25 cellular contexts compared by ENCODE assay signal in genomic region chr16:66212426-66212825, GRCh38.
"Had no signal": no experiment of that assay in that cellular context is flagged by ENCODE, and none has a peak within 500 bp of the region (broad histone marks: within the 10 kb centered on the region; RNA-seq: fewer than 3 reads in every experiment).

No MANE protein-coding gene starts in this region.

- H3K9me3 Mint-ChIP-seq: activated T-cell treated with anti-CD3 and anti-CD28 coated beads, Interleukin-2, amount 50 U/mL, for 72 hours; central memory CD8-positive, alpha-beta T cell; dendritic cell treated with granulocyte-macrophage colony-stimulating factor and Interleukin-4, amounts not matched to agents 40 ng/mL and 50 ng/mL, for 4 days; T-helper 2 cell treated with Interferon-gamma antibody and Interleukin-4, amounts not matched to agents 5 μg/mL and 100 μg/mL, for 36 hours had no signal

- H3K4me1 ChIP-seq: esophagus squamous epithelium, pancreas, prostate gland, sigmoid colon, transverse colon had no signal

- H3K27me3 Mint-ChIP-seq: dendritic cell treated with granulocyte-macrophage colony-stimulating factor and Interleukin-4, amounts not matched to agents 40 ng/mL and 50 ng/mL, for 4 days had no signal

- H3K4me1 Mint-ChIP-seq: activated CD4-positive, alpha-beta T cell treated with anti-CD3 and anti-CD28 coated beads for 36 hours; central memory CD8-positive, alpha-beta T cell; naive B cell had no signal

- ATAC-seq: activated CD4-positive, alpha-beta T cell treated with anti-CD3 and anti-CD28 coated beads for 36 hours; activated T-cell treated with anti-CD3 and anti-CD28 coated beads, Interleukin-2, amount 50 U/mL, for 72 hours; heart right ventricle; left lung; mucosa of descending colon; pancreas had no signal

- H3K36me3 ChIP-seq: esophagus squamous epithelium, heart right ventricle, left lung, pancreas, prostate gland, sigmoid colon, transverse colon had no signal

- H3K4me3 Mint-ChIP-seq: activated CD4-positive, alpha-beta T cell treated with anti-CD3 and anti-CD28 coated beads for 36 hours; activated naive CD8-positive, alpha-beta T cell; activated T-cell treated with anti-CD3 and anti-CD28 coated beads, Interleukin-2, amount 50 U/mL, for 72 hours; central memory CD8-positive, alpha-beta T cell; dendritic cell treated with granulocyte-macrophage colony-stimulating factor and Interleukin-4, amounts not matched to agents 40 ng/mL and 50 ng/mL, for 4 days; naive B cell; T-helper 2 cell treated with Interferon-gamma antibody and Interleukin-4, amounts not matched to agents 5 μg/mL and 100 μg/mL, for 36 hours had no signal

- H3K27ac ChIP-seq: esophagus squamous epithelium, heart right ventricle, left lung, pancreas, prostate gland, sigmoid colon, transverse colon had no signal

- H3K4me3 ChIP-seq: esophagus squamous epithelium, heart right ventricle, left lung, mucosa of descending colon, pancreas, prostate gland, sigmoid colon, transverse colon had no signal

- H3K27ac Mint-ChIP-seq: activated CD4-positive, alpha-beta T cell treated with anti-CD3 and anti-CD28 coated beads for 36 hours; activated naive CD8-positive, alpha-beta T cell; activated T-cell treated with anti-CD3 and anti-CD28 coated beads, Interleukin-2, amount 50 U/mL, for 72 hours; dendritic cell treated with granulocyte-macrophage colony-stimulating factor and Interleukin-4, amounts not matched to agents 40 ng/mL and 50 ng/mL, for 4 days; T-helper 2 cell treated with Interferon-gamma antibody and Interleukin-4, amounts not matched to agents 5 μg/mL and 100 μg/mL, for 36 hours had no signal

- H3K36me3 Mint-ChIP-seq: activated naive CD8-positive, alpha-beta T cell; naive B cell had no signal

- DNase-seq: activated CD4-positive, alpha-beta T cell treated with anti-CD3 and anti-CD28 coated beads for 36 hours; activated CD4-positive, CD25-positive, alpha-beta regulatory T cell; activated naive CD4-positive, alpha-beta T cell treated with Interleukin-2 at 50 U/mL for 16 hours; activated T-cell treated with anti-CD3 and anti-CD28 coated beads for 4 hours; activated T-cell treated with anti-CD3 and anti-CD28 coated beads, Interleukin-2, amount 50 U/mL, for 72 hours; anterior cingulate cortex; esophagus squamous epithelium; foreskin melanocyte; heart right ventricle; kidney glomerular epithelial cell; left lung; mucosa of descending colon; naive B cell; pancreas; retina; sigmoid colon; stimulated activated CD4-positive, alpha-beta T cell treated with anti-CD3 and anti-CD28 coated beads, Interleukin-15, amount 100 ng/mL, for 24 hours; stimulated activated CD4-positive, alpha-beta T cell treated with anti-CD3 and anti-CD28 coated beads, Interleukin-2, amount 100 ng/mL, for 24 hours; stimulated activated naive CD4-positive, alpha-beta T cell; transverse colon had no signal

- H3K9me3 ChIP-seq: esophagus squamous epithelium, heart right ventricle, left lung, mucosa of descending colon, pancreas, prostate gland, sigmoid colon, transverse colon had no signal

- H3K27me3 ChIP-seq: esophagus squamous epithelium, left lung, sigmoid colon, transverse colon had no signal
